1 cellular context compared by ENCODE assay signal in genomic region chr1:228810855-228811654, GRCh38.
TF ChIP-seq lines count a peak whose summit lies in the region.

No MANE protein-coding gene starts in this region.

TF ChIP-seq in HepG2, 621 proteins besides CTCF, POLR2A, EP300 and RAD21 (continued from another document):
- TF ChIP-seq SNAPC4 (CRISPR knock-in tag; IDR thresholded peaks at IDR 0.05): no peak
